ENCODE assay signal across 20 cellular contexts in the genomic region with DNA sequence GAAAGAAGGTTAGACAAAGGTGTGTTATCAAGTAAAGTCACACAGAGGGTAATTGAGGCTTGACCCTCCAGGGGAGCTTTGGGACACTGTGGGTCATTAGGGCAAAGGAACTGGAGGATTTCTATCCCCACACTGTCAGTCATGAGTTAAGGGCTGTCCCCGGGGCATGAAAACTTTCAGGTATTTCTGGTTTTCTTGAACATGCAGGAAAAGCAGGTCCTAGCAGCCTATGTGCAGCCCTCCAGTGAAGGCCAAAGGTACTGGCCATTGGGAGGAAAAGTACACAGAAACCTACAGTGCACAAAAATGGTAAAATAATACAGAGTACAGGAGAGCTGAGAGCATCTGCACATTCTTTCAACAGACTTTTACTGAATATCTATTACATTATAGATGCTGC. TPM values are rescaled to one million over a fixed set of nuclear protein-coding genes. Genes with fewer than 3 reads are reported as not detected.
"Had no signal": no experiment of that assay in that cellular context is flagged by ENCODE, and none has a peak within 500 bp of the region (broad histone marks: within the 10 kb centered on the region; RNA-seq: fewer than 3 reads in every experiment).

No MANE protein-coding gene starts in this region.

- H3K4me3 Mint-ChIP-seq: activated naive CD8-positive, alpha-beta T cell treated with anti-CD3 and anti-CD28 coated beads for 36 hours; natural killer cell; stimulated activated naive B cell treated with anti-CD40 and anti-IgM and Interleukin-4, amounts not matched to agents 10 μg/mL and 1 μg/mL and 100 μg/mL, for 72 hours; T-helper 2 cell treated with Interferon-gamma antibody and Interleukin-4, amounts not matched to agents 5 μg/mL and 100 μg/mL, for 36 hours had no signal

- H3K9me3 ChIP-seq: heart right ventricle, mucosa of descending colon had no signal

- ATAC-seq: heart right ventricle; natural killer cell; right cardiac atrium; stimulated activated naive B cell treated with anti-CD40 and anti-IgM and Interleukin-4, amounts not matched to agents 10 μg/mL and 1 μg/mL and 100 μg/mL, for 72 hours had no signal

- H3K36me3 ChIP-seq: brain microvascular endothelial cell, heart right ventricle had no signal

- DNase-seq: activated CD4-positive, alpha-beta T cell treated with anti-CD3 and anti-CD28 coated beads, Interleukin-2, amount 50 U/mL, for 4 hours; activated CD4-positive, CD25-positive, alpha-beta regulatory T cell treated with anti-CD3 and anti-CD28 coated beads, Interleukin-2, amount 50 U/mL, for 72 hours; activated effector memory CD4-positive, alpha-beta T cell treated with anti-CD3 and anti-CD28 coated beads, Interleukin-2, amount 50 U/mL, for 16 hours; activated naive CD8-positive, alpha-beta T cell treated with anti-CD3 and anti-CD28 coated beads for 36 hours; activated T-cell treated with anti-CD3 and anti-CD28 coated beads, Interleukin-2, amount 50 U/mL, for 1 hour; brain microvascular endothelial cell; heart right ventricle; kidney glomerular epithelial cell; natural killer cell; occipital lobe; right cardiac atrium; stimulated activated CD4-positive, alpha-beta T cell treated with anti-CD3 and anti-CD28 coated beads, Interleukin-2, amount 100 ng/mL, for 24 hours; stimulated activated naive B cell treated with anti-CD40 and anti-IgM and Interleukin-4, amounts not matched to agents 10 μg/mL and 1 μg/mL and 100 μg/mL, for 72 hours; substantia nigra had no signal

- H3K27me3 ChIP-seq: brain microvascular endothelial cell had no signal

- H3K4me1 Mint-ChIP-seq: activated naive CD8-positive, alpha-beta T cell treated with anti-CD3 and anti-CD28 coated beads for 36 hours; natural killer cell; stimulated activated naive B cell treated with anti-CD40 and anti-IgM and Interleukin-4, amounts not matched to agents 10 μg/mL and 1 μg/mL and 100 μg/mL, for 72 hours had no signal

- H3K27ac ChIP-seq: brain microvascular endothelial cell, heart right ventricle had no signal

- H3K27ac Mint-ChIP-seq: activated naive CD8-positive, alpha-beta T cell treated with anti-CD3 and anti-CD28 coated beads for 36 hours; natural killer cell; progenitor cell of endocrine pancreas; stimulated activated naive B cell treated with anti-CD40 and anti-IgM and Interleukin-4, amounts not matched to agents 10 μg/mL and 1 μg/mL and 100 μg/mL, for 72 hours; T-helper 2 cell treated with Interferon-gamma antibody and Interleukin-4, amounts not matched to agents 5 μg/mL and 100 μg/mL, for 36 hours had no signal

- H3K4me1 ChIP-seq: heart right ventricle had no signal

- H3K36me3 Mint-ChIP-seq: activated naive CD8-positive, alpha-beta T cell treated with anti-CD3 and anti-CD28 coated beads for 36 hours; natural killer cell; stimulated activated naive B cell treated with anti-CD40 and anti-IgM and Interleukin-4, amounts not matched to agents 10 μg/mL and 1 μg/mL and 100 μg/mL, for 72 hours had no signal

- H3K4me3 ChIP-seq: heart right ventricle, mucosa of descending colon had no signal

- H3K9me3 Mint-ChIP-seq: activated naive CD8-positive, alpha-beta T cell treated with anti-CD3 and anti-CD28 coated beads for 36 hours; natural killer cell; T-helper 2 cell treated with Interferon-gamma antibody and Interleukin-4, amounts not matched to agents 5 μg/mL and 100 μg/mL, for 36 hours had no signal

RNA-seq across cellular contexts. Expression of a gene that starts 44.4 kb away (rescaled TPM):
- total RNA-seq: activated naive CD8-positive, alpha-beta T cell treated with anti-CD3 and anti-CD28 coated beads for 36 hours; cerebellum; fibroblast of lung; frontal cortex; natural killer cell; occipital lobe; progenitor cell of endocrine pancreas had no signal
- polyA plus RNA-seq: fibroblast of lung had no signal
